ENCODE assay signal across 22 cellular contexts in genomic region chr1:12099610-12100009, GRCh38. TPM values are rescaled to one million over a fixed set of nuclear protein-coding genes. Genes with fewer than 3 reads are reported as not detected.
DNase-seq lines count a peak whose midpoint lies in the region; ATAC-seq, FAIRE-seq and TF ChIP-seq lines count a peak whose summit lies in the region.
"Had no signal": no experiment of that assay in that cellular context is flagged by ENCODE, and none has a peak within 500 bp of the region (broad histone marks: within the 10 kb centered on the region; RNA-seq: fewer than 3 reads in every experiment).

No MANE protein-coding gene starts in this region.

- peak; percentile 61 for ATAC-seq in HCT116
- peak; percentile 59 for ATAC-seq in PC-3
- peak; percentile 59 for ATAC-seq in mucosa of descending colon

- H3F3A ChIP-seq in PC-3 (ENCODE audit: low read length, unreplicated experiment) (no peaks in the 10 kb centered on the region), GM23248 (ENCODE audit: insufficient read depth) (no peaks in the 10 kb centered on the region)

- H3K4me1 ChIP-seq in HCT116 (ENCODE audit: control insufficient read depth in 1 of 2, insufficient read depth in 2 of 2, low read length in 2 of 2) (peaks cover 3 to 11% of the 10 kb centered on the region in 2 experiments; a peak in 2 of 4 replicates), PC-3 (ENCODE audit: insufficient read depth, low read length) (peaks cover 12% of the 10 kb centered on the region; the same call in 1 of the 2 replicates), mucosa of descending colon (ENCODE audit: low read depth) (no peaks in the 10 kb centered on the region), GM23248 (ENCODE audit: insufficient read depth) (peaks cover 12% of the 10 kb centered on the region)
- H3K4me1 ChIP-seq: HAP-1 had no signal

- H3K4me2 ChIP-seq in HCT116 (ENCODE audit: low read length) (peak overlapping the region; percentile 51), PC-3 (ENCODE audit: low read length) (no peak overlapping the region), GM23248 (ENCODE audit: unreplicated experiment) (no peak overlapping the region)

- no peak for TF ChIP-seq RAD21 in HCT116 (IDR thresholded peaks at IDR 0.05; ENCODE audit: low read depth)

- H3K4me3 ChIP-seq in HCT116 (replicated peaks in 1 of 2; ENCODE audit: low read depth in 1 of 2, low read length in 2 of 2) (no peak overlapping the region), PC-3 (ENCODE audit: low read length) (no peak overlapping the region), bronchial epithelial cell (ENCODE audit: low read depth, low read length) (no peak overlapping the region), mucosa of descending colon (no peak overlapping the region), GM23248 (no peak overlapping the region)
- H3K4me3 ChIP-seq: HAP-1 had no signal

- in situ Hi-C loops in GM23248 (cut with MboI): no loop called here

- H3K9me3 ChIP-seq in HCT116 (ENCODE audit: control insufficient read depth in 1 of 2, insufficient read depth in 1 of 2, low read depth in 1 of 2, low read length in 2 of 2) (no peaks in the 10 kb centered on the region), PC-3 (ENCODE audit: low read length) (no peaks in the 10 kb centered on the region), mucosa of descending colon (no peaks in the 10 kb centered on the region), GM23248 (ENCODE audit: low read depth) (no peaks in the 10 kb centered on the region)
- H3K9me3 ChIP-seq: HAP-1 had no signal

- CTCF ChIA-PET in HCT116 (lab: Charles Lee) (interaction anchor here (0.6 kb wide), 1 partner anchor 91 kb away, joined by 4 read pairs; no protein-coding TSS in a partner anchor), PC-3 (lab: Charles Lee) (no interaction called here)

- H3K9ac ChIP-seq in HCT116 (ENCODE audit: low read length) (no peak overlapping the region), PC-3 (ENCODE audit: low read length) (no peak overlapping the region), GM23248 (no peak overlapping the region)

- no peaks in the 10 kb centered on the region for H3K79me2 ChIP-seq in HCT116 (ENCODE audit: insufficient read depth, low read length)
- no peaks in the 10 kb centered on the region for H3K79me2 ChIP-seq in PC-3 (ENCODE audit: low read length)
- H3K79me2 ChIP-seq in GM23248 (ENCODE audit: insufficient read depth): no peaks in the 10 kb centered on the region

- H3K27ac ChIP-seq in HCT116 (ENCODE audit: low read depth, low read length) (no peak overlapping the region), PC-3 (ENCODE audit: low read length) (no peak overlapping the region), GM23248 (no peak overlapping the region)

- no peak for TF ChIP-seq CTCF in HCT116 (IDR thresholded peaks at IDR 0.05 in 2 of 3, conservative IDR thresholded peaks at IDR 0.05 in 1 of 3; ENCODE audit: borderline replicate concordance in 1 of 3, insufficient read depth in 1 of 3, low read depth in 2 of 3, low read length in 2 of 3)
- no peak for TF ChIP-seq CTCF in PC-3 (conservative IDR thresholded peaks at IDR 0.05; ENCODE audit: low read depth, low read length)
- no peak for TF ChIP-seq CTCF in bronchial epithelial cell (IDR thresholded peaks at IDR 0.05; ENCODE audit: insufficient read depth, low read length, severe bottlenecking)
- no peak for TF ChIP-seq CTCF in mucosa of descending colon (IDR thresholded peaks at IDR 0.05)

- peak; percentile 58 for FAIRE-seq in bronchial epithelial cell (lab: Jason Lieb, UNC)
- FAIRE-seq: GM18507, H54 had no signal

- intact Hi-C loops in HCT116 (cut with micrococcal nuclease) (no loop called here), PC-3 (cut with micrococcal nuclease) (no loop called here), mucosa of descending colon (cut with DNase I, micrococcal nuclease) (no loop called here)

- H4K20me1 ChIP-seq in HCT116 (ENCODE audit: insufficient read depth) (no peaks in the 10 kb centered on the region), PC-3 (ENCODE audit: low read length) (no peaks in the 10 kb centered on the region), GM23248 (ENCODE audit: insufficient read depth) (no peaks in the 10 kb centered on the region)

- H2AFZ ChIP-seq in HCT116 (ENCODE audit: low read depth, low read length, poor library complexity, severe bottlenecking) (peak overlapping the region; percentile 48), PC-3 (ENCODE audit: low read length) (no peak overlapping the region), GM23248 (no peak overlapping the region)

- RAD21 ChIA-PET in HCT116 (lab: Charles Lee; ENCODE audit: low non-redundant PET in 1 of 2, low total read pairs in 2 of 2, uncharacterized antibody in 2 of 2, unreplicated experiment in 2 of 2): no interaction called here

- no peak for TF ChIP-seq POLR2A in HCT116 (IDR thresholded peaks at IDR 0.05; ENCODE audit: borderline replicate concordance, extremely low read depth, insufficient read depth, insufficient read length)

- no peaks in the 10 kb centered on the region for H3K36me3 ChIP-seq in HCT116 (ENCODE audit: control insufficient read depth in 1 of 2, insufficient read depth in 2 of 2, low read length in 2 of 2)
- no peaks in the 10 kb centered on the region for H3K36me3 ChIP-seq in PC-3 (ENCODE audit: low read depth, low read length)
- no peaks in the 10 kb centered on the region for H3K36me3 ChIP-seq in bronchial epithelial cell (ENCODE audit: control insufficient read depth, insufficient read depth, low read length)
- H3K36me3 ChIP-seq in mucosa of descending colon (ENCODE audit: low read depth): no peaks in the 10 kb centered on the region
- H3K36me3 ChIP-seq in GM23248 (ENCODE audit: low read depth): no peaks in the 10 kb centered on the region
- H3K36me3 ChIP-seq: HAP-1 had no signal

- DNase-seq in HCT116 (ENCODE audit: low read depth, low spot score) (no peak), PC-3 (peak; percentile 27), bronchial epithelial cell (ENCODE audit: low read depth) (no peak), mucosa of descending colon (no peak), amygdala (lab: John Stamatoyannopoulos, UW) (no peak), T-helper 1 cell (no peak), iPS-NIHi7 (ENCODE audit: extremely low spot score) (no peak), GM23248 (no peak)
- DNase-seq: C1 segment of cervical spinal cord; Calu3; CD4-positive, alpha-beta memory T cell; COR-L47; DMS53; DMS79 treated with DMSO at 0.1 percent for 48 hours; GF-D8; GOT3 had no signal

- H3K9me2 ChIP-seq in HCT116 (ENCODE audit: insufficient read depth) (no peaks in the 10 kb centered on the region), PC-3 (replicated peaks; ENCODE audit: low read length) (no peaks in the 10 kb centered on the region), GM23248 (ENCODE audit: insufficient read depth) (no peaks in the 10 kb centered on the region)

- H3K27me3 ChIP-seq in HCT116 (ENCODE audit: insufficient read depth, low read length) (no peaks in the 10 kb centered on the region), PC-3 (ENCODE audit: low read length) (no peaks in the 10 kb centered on the region), bronchial epithelial cell (ENCODE audit: control insufficient read depth, insufficient read depth, low read length) (no peaks in the 10 kb centered on the region), GM23248 (replicated peaks; ENCODE audit: insufficient read depth) (no peaks in the 10 kb centered on the region)

- no TSS peak for BruUV-seq in HCT116 (replicated peaks; lab: Mats Ljungman, UMichigan)
- BruUV-seq in PC-3 (replicated peaks; lab: Mats Ljungman, UMichigan): no TSS peak

- 61 to 62% methylated on average over 7 of the region's 7 CpGs for WGBS in GM23248 (ENCODE audit: low coverage in 1 of 2, low lambda C conversion rate in 2 of 2, missing lambda C conversion rate in 2 of 2), 2 experiments

- POLR2A ChIA-PET in HCT116 (lab: Charles Lee): no interaction called here
- POLR2A ChIA-PET in PC-3 (lab: Charles Lee; ENCODE audit: unreplicated experiment): no interaction called here

TF ChIP-seq in HCT116, 20 proteins besides CTCF, POLR2A, EP300 and RAD21:
- TF ChIP-seq CBX3 (IDR thresholded peaks at IDR 0.05; ENCODE audit: low read depth): no peak
- 0 out of 2 replicates have a peak, but pooled peaks have one; percentile 16 for TF ChIP-seq MAX (IDR thresholded peaks at IDR 0.05)

RNA-seq across cellular contexts. Expression of gene TNFRSF8, which starts 36.5 kb away (rescaled TPM):
- total RNA-seq in HCT116 (2021; ENCODE audit: unreplicated experiment) (0.17 TPM), PC-3 (2014; rRNA removed) (0.12 TPM in 1 of 2 replicates, not detected in the other), bronchial epithelial cell (not detected in 2 replicates), mucosa of descending colon (under 1 TPM in 2 of 3 donors, not detected in 1; 0.31 to 0.51 TPM)
- polyA plus RNA-seq in HCT116 (2012): 0.09 and 0.10 TPM in 2 replicates
- total RNA-seq in GM23248 (2014; rRNA removed; shearing (Covaris generic)): not detected in 2 replicates
- polyA plus RNA-seq in GM23248 (2016; fragmentation: Nextera tagmentation; extraction: Ambion mirVana): 0.14 and 0.23 TPM in 2 replicates
- total RNA-seq: A673; Calu3; CD4-positive, alpha-beta memory T cell; G401 had no signal
- polyA plus RNA-seq: BJ; CD4-positive, alpha-beta memory T cell had no signal
